ENCODE assay signal across 1 cellular context in genomic region chr19:51354742-51355148, GRCh38.
TF ChIP-seq lines count a peak whose summit lies in the region.

No MANE protein-coding gene starts in this region.

TF ChIP-seq in HepG2, 621 proteins besides CTCF, POLR2A, EP300 and RAD21 (continued from another document and continues in another):
- TF ChIP-seq HOXA7 (CRISPR knock-in tag; IDR thresholded peaks at IDR 0.05): no peak
- TF ChIP-seq MXD3 (CRISPR knock-in tag; IDR thresholded peaks at IDR 0.05): no peak
- no peak for TF ChIP-seq KDM2A (CRISPR knock-in tag; IDR thresholded peaks at IDR 0.05; ENCODE audit: borderline replicate concordance, low read depth)
- TF ChIP-seq ZNF124 (CRISPR knock-in tag; IDR thresholded peaks at IDR 0.05): no peak
- no peak for TF ChIP-seq NCOA5 (CRISPR knock-in tag; IDR thresholded peaks at IDR 0.05)
- TF ChIP-seq PPARG (CRISPR knock-in tag; conservative IDR thresholded peaks at IDR 0.05): peak; percentile 85
- no peak for TF ChIP-seq FOXC1 (CRISPR knock-in tag; IDR thresholded peaks at IDR 0.05; ENCODE audit: borderline replicate concordance)
- TF ChIP-seq ZNF792 (CRISPR knock-in tag; IDR thresholded peaks at IDR 0.05): peak; percentile 37; the same call in 1 of the 2 replicates
- TF ChIP-seq FOXP1 (IDR thresholded peaks at IDR 0.05): no peak
- peak; percentile 78 for TF ChIP-seq FOXP1 (CRISPR knock-in tag; IDR thresholded peaks at IDR 0.05)
- TF ChIP-seq SATB2 (CRISPR knock-in tag; IDR thresholded peaks at IDR 0.05): no peak
- TF ChIP-seq ZBTB25 (CRISPR knock-in tag; IDR thresholded peaks at IDR 0.05): no peak
- TF ChIP-seq ARID5B (CRISPR knock-in tag; IDR thresholded peaks at IDR 0.05): peak; percentile 82
- TF ChIP-seq ZNF850 (CRISPR knock-in tag; conservative IDR thresholded peaks at IDR 0.05): no peak
- TF ChIP-seq ZNF619 (CRISPR knock-in tag; IDR thresholded peaks at IDR 0.05): no peak
- TF ChIP-seq CENPBD1 (CRISPR knock-in tag; IDR thresholded peaks at IDR 0.05; ENCODE audit: borderline replicate concordance, low read depth): no peak
- peak; percentile 90 for TF ChIP-seq GATAD2A (CRISPR knock-in tag; IDR thresholded peaks at IDR 0.05)
- TF ChIP-seq FOXM1 (CRISPR knock-in tag; IDR thresholded peaks at IDR 0.05): no peak
- peak; percentile 75; the same call in 1 of the 2 replicates for TF ChIP-seq KDM4B (CRISPR knock-in tag; IDR thresholded peaks at IDR 0.05)
- no peak for TF ChIP-seq ZNF879 (CRISPR knock-in tag; IDR thresholded peaks at IDR 0.05)
- peak; percentile 89 for TF ChIP-seq CREM (IDR thresholded peaks at IDR 0.05)
- TF ChIP-seq CREM (CRISPR knock-in tag; IDR thresholded peaks at IDR 0.05): no peak
- TF ChIP-seq TARDBP (CRISPR knock-in tag; IDR thresholded peaks at IDR 0.05): peak; percentile 68; the same call in 1 of the 2 replicates
- TF ChIP-seq GPN1 (CRISPR knock-in tag; IDR thresholded peaks at IDR 0.05; ENCODE audit: borderline replicate concordance): no peak
- TF ChIP-seq SIX4 (CRISPR knock-in tag; IDR thresholded peaks at IDR 0.05): peak; percentile 87
- no peak for TF ChIP-seq ZFP37 (CRISPR knock-in tag; IDR thresholded peaks at IDR 0.05; ENCODE audit: borderline replicate concordance)
- TF ChIP-seq ZNF878 (CRISPR knock-in tag; IDR thresholded peaks at IDR 0.05): no peak
- TF ChIP-seq KDM5A (IDR thresholded peaks at IDR 0.05; ENCODE audit: borderline replicate concordance, low read length): no peak
- no peak for TF ChIP-seq TCF12 (IDR thresholded peaks at IDR 0.05)
- TF ChIP-seq TCF12 (CRISPR knock-in tag; IDR thresholded peaks at IDR 0.05): no peak
- TF ChIP-seq HNF1B (CRISPR knock-in tag; IDR thresholded peaks at IDR 0.05): 0 out of 2 replicates have a peak, but pooled peaks have one; percentile 5
- no peak for TF ChIP-seq FOXO4 (CRISPR knock-in tag; conservative IDR thresholded peaks at IDR 0.05)
- TF ChIP-seq BCL3 (CRISPR knock-in tag; IDR thresholded peaks at IDR 0.05): no peak
- TF ChIP-seq ZSCAN29 (CRISPR knock-in tag; conservative IDR thresholded peaks at IDR 0.05): no peak; the same call in 1 of the 2 replicates
- TF ChIP-seq ZMYM4 (CRISPR knock-in tag; IDR thresholded peaks at IDR 0.05): peak; percentile 13; the same call in 1 of the 2 replicates
- TF ChIP-seq ZNF512 (CRISPR knock-in tag; IDR thresholded peaks at IDR 0.05): no peak
- no peak for TF ChIP-seq ZSCAN22 (CRISPR knock-in tag; IDR thresholded peaks at IDR 0.05)
- no peak for TF ChIP-seq PAF1 (CRISPR knock-in tag; IDR thresholded peaks at IDR 0.05)
- peak; percentile 12; the same call in 1 of the 2 replicates for TF ChIP-seq RFX1 (IDR thresholded peaks at IDR 0.05)
- no peak for TF ChIP-seq ZNF7 (CRISPR knock-in tag; IDR thresholded peaks at IDR 0.05)
- TF ChIP-seq ZNF367 (CRISPR knock-in tag; IDR thresholded peaks at IDR 0.05; ENCODE audit: borderline replicate concordance): no peak
- no peak for TF ChIP-seq MTF1 (CRISPR knock-in tag; IDR thresholded peaks at IDR 0.05)
- no peak for TF ChIP-seq ZNF280B (CRISPR knock-in tag; IDR thresholded peaks at IDR 0.05; ENCODE audit: borderline replicate concordance)
- no peak for TF ChIP-seq ZNF430 (CRISPR knock-in tag; IDR thresholded peaks at IDR 0.05)
- no peak for TF ChIP-seq PRDM10 (CRISPR knock-in tag; IDR thresholded peaks at IDR 0.05; ENCODE audit: low read depth)
- no peak for TF ChIP-seq ZNF607 (CRISPR knock-in tag; IDR thresholded peaks at IDR 0.05; ENCODE audit: borderline replicate concordance)
- no peak for TF ChIP-seq ZNF343 (CRISPR knock-in tag; IDR thresholded peaks at IDR 0.05)
- no peak; the same call in 1 of the 2 replicates for TF ChIP-seq MAF1 (CRISPR knock-in tag; IDR thresholded peaks at IDR 0.05; ENCODE audit: borderline replicate concordance)
